In the genomic region with DNA sequence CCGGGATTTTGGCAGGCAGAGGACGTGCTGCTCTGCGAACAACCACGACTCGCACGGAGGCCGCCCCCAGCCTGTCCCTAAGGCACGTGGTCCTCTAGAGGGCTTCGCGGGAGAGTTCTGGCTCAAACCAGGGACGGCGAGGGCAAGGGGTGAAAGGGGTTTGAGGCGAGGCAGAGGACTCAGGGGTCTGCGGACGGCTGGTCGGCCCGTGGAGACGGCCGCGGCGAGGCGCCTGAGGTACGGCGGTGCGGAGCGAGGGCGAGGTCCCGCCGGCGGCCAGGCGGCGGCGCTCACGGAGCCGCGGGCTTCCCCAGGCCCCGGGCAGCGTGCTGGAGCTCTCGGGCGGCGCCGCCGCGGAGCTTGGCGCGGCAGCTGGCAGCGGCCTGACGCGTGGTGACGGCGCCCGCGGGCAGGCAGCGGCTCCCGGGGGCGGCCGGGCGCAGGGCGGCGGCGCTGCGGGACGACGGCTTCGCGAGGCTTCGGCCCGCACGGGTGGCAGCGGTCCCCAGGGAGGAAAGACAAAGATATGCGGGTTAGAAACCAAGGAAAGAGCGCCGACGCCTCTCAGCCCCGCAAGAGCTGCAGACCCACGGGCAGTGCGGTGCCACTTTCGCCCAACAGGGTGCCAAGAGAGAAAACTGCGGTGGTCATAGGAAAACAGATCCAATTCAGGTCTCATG, we compare ENCODE assay signal across 8 cellular contexts. TPM values are rescaled to one million over a fixed set of nuclear protein-coding genes. Genes with fewer than 3 reads are reported as not detected.
A peak's percentile ranks its signal among the peaks of the same experiment; 100 is the strongest.
DNase-seq lines count a peak whose midpoint lies in the region; ATAC-seq, FAIRE-seq and TF ChIP-seq lines count a peak whose summit lies in the region.

No MANE protein-coding gene starts in this region.

- H3K4me1 Mint-ChIP-seq in activated CD4-positive, alpha-beta T cell treated with anti-CD3 and anti-CD28 coated beads for 36 hours = peaks cover 21% of the 10 kb centered on the region

- no peak for FAIRE-seq in HTR-8/SVneo (lab: Jason Lieb, UNC)

- CTCF ChIA-PET in activated CD4-positive, alpha-beta T cell treated with anti-CD3 and anti-CD28 coated beads for 36 hours (lab: Charles Lee) = interaction anchor here (0.6 to 2.1 kb wide), 31 partner anchors 10 to 862 kb away, joined by 3 to 10 read pairs (median 4); partner anchors contain the start of gene GCC1

- H3K36me3 Mint-ChIP-seq in activated CD4-positive, alpha-beta T cell treated with anti-CD3 and anti-CD28 coated beads for 36 hours (ENCODE audit: low read depth) = peaks cover 3% of the 10 kb centered on the region

- H3K9me3 Mint-ChIP-seq in activated CD4-positive, alpha-beta T cell treated with anti-CD3 and anti-CD28 coated beads for 36 hours (ENCODE audit: low read depth) = no peaks in the 10 kb centered on the region

- peak; percentile 51 for ATAC-seq in GM18499 (IDR thresholded peaks at IDR 0.05; ENCODE audit: insufficient read depth, unreplicated experiment)
- ATAC-seq in HG02885 (IDR thresholded peaks at IDR 0.05; ENCODE audit: poor library complexity, unreplicated experiment) = peak; percentile 98
- ATAC-seq in activated CD4-positive, alpha-beta T cell treated with anti-CD3 and anti-CD28 coated beads for 36 hours = peak; percentile 98
- peak; percentile 99 for ATAC-seq in left lobe of liver

- intact Hi-C loops in activated CD4-positive, alpha-beta T cell treated with anti-CD3 and anti-CD28 coated beads for 36 hours (cut with DNase I, micrococcal nuclease) = loop anchor here (1.0 to 5.0 kb wide), 8 partner anchors 45 to 240 kb away; partner anchors contain the start of genes ARF5 (in 1 of the 2), GCC1 (in 1 of the 2), GRM8 (in 1 of the 2) and ZNF800 (in 1 of the 2)

- H3K4me3 ChIP-seq in choroid plexus epithelial cell (ENCODE audit: low read depth, low read length) = peak overlapping the region; percentile 50

- peaks cover 5% of the 10 kb centered on the region for H3K27me3 Mint-ChIP-seq in activated CD4-positive, alpha-beta T cell treated with anti-CD3 and anti-CD28 coated beads for 36 hours

- POLR2A ChIA-PET in activated CD4-positive, alpha-beta T cell treated with anti-CD3 and anti-CD28 coated beads for 36 hours (lab: Charles Lee) = interaction anchor here (1.2 kb wide), 1 partner anchor 45 kb away, joined by 6 read pairs; the partner anchor contains the start of gene ZNF800

- DNase-seq in NCI-H2107 treated with DMSO at 0.1 percent for 48 hours (lab: John Stamatoyannopoulos, UW; ENCODE audit: unreplicated experiment) (peak; percentile 34), choroid plexus epithelial cell (ENCODE audit: low read depth) (peak; percentile 68), left lobe of liver (ENCODE audit: low spot score) (peak; percentile 77), HTR-8/SVneo (ENCODE audit: insufficient read length, low spot score) (no peak)
- peak; percentile 87 for DNase-seq in activated CD4-positive, alpha-beta T cell treated with anti-CD3 and anti-CD28 coated beads for 36 hours
- DNase-seq in stimulated activated CD4-positive, alpha-beta T cell treated with anti-CD3 and anti-CD28 coated beads, Interleukin-4, amount 100 ng/mL, for 4 hours = peak; percentile 70 to 75

- peak overlapping the region; percentile 37 for H3K4me3 Mint-ChIP-seq in activated CD4-positive, alpha-beta T cell treated with anti-CD3 and anti-CD28 coated beads for 36 hours

- H3K27ac Mint-ChIP-seq in activated CD4-positive, alpha-beta T cell treated with anti-CD3 and anti-CD28 coated beads for 36 hours = no peak overlapping the region

- peak; percentile 37 for TF ChIP-seq CTCF in choroid plexus epithelial cell (conservative IDR thresholded peaks at IDR 0.05; ENCODE audit: low read depth, low read length)

RNA-seq across cellular contexts. Expression of gene ZNF800, which starts 44.8 kb away (rescaled TPM):
- 10 to 100 TPM; 27.5 to 34.7 TPM for total RNA-seq in activated CD4-positive, alpha-beta T cell treated with anti-CD3 and anti-CD28 coated beads for 36 hours
- 13.0 TPM for total RNA-seq in left lobe of liver
